ENCODE assay signal across 8 cellular contexts in the genomic region with DNA sequence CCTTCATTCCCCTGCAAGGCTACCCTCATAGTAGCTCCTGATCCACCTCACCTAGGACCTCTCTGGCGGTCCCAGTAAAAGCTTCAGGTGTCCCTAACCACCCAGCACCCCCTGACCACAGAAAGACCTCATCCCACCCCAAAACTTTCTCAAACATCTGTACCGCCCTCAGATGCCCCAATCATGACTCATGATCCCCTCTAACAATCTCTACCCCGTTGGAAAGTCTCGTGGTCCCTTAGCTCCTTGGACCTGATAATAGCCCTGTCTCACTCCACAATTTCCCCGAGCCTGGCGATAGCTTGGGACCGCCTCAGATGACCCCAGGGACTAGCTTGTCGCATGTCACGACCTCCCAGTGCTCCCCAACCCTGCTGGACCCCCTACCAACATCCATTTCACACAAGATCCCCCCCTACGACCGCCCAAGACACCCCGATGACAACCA. TPM values are rescaled to one million over a fixed set of nuclear protein-coding genes. Genes with fewer than 3 reads are reported as not detected.
A peak's percentile ranks its signal among the peaks of the same experiment; 100 is the strongest.
DNase-seq lines count a peak whose midpoint lies in the region; ATAC-seq and TF ChIP-seq lines count a peak whose summit lies in the region.

No MANE protein-coding gene starts in this region.

- H3K27ac ChIP-seq in SJCRH30 (peak overlapping the region; percentile 89), ovary (peak overlapping the region; percentile 71)

- H3K4me3 ChIP-seq in SJCRH30 (peak overlapping the region; percentile 74), epithelial cell of proximal tubule (ENCODE audit: low read depth, low read length) (peak overlapping the region; percentile 100), ovary (peak overlapping the region; percentile 70)

- H3K9me3 ChIP-seq in SJCRH30 (replicated peaks) (no peaks in the 10 kb centered on the region), ovary (no peaks in the 10 kb centered on the region)

- H3K27me3 ChIP-seq in SJCRH30 (no peaks in the 10 kb centered on the region), ovary (no peaks in the 10 kb centered on the region)

- no peak for ATAC-seq in GM18502 (IDR thresholded peaks at IDR 0.05; ENCODE audit: poor library complexity, unreplicated experiment)

- TF ChIP-seq CTCF in epithelial cell of proximal tubule (conservative IDR thresholded peaks at IDR 0.05; ENCODE audit: low read depth, low read length): no peak
- TF ChIP-seq CTCF in ovary (IDR thresholded peaks at IDR 0.05): no peak

- no peak for TF ChIP-seq EP300 in ovary (IDR thresholded peaks at IDR 0.05)

- H3K4me1 ChIP-seq in SJCRH30: peaks cover 5% of the 10 kb centered on the region; the same call in 1 of the 2 replicates
- peaks cover 3% of the 10 kb centered on the region for H3K4me1 ChIP-seq in ovary (ENCODE audit: insufficient read depth)

- peak; percentile 59 for DNase-seq in DMS 273 (lab: John Stamatoyannopoulos, UW; ENCODE audit: unreplicated experiment)
- DNase-seq in DMS 273 treated with DMSO at 0.1 percent for 48 hours (lab: John Stamatoyannopoulos, UW): no peak
- DNase-seq in SJCRH30: peak; percentile 21 to 42
- no peak for DNase-seq in epithelial cell of proximal tubule (ENCODE audit: low read depth)
- DNase-seq in ovary: no peak
- DNase-seq in NCI-H2227 treated with DMSO at 0.1 percent for 48 hours (lab: John Stamatoyannopoulos, UW): no peak
- no peak for DNase-seq in posterior vena cava (ENCODE audit: low spot score)

- no peak for TF ChIP-seq POLR2A in ovary (IDR thresholded peaks at IDR 0.05)

- intact Hi-C loops in ovary (cut with DNase I) (no loop called here), posterior vena cava (cut with DNase I) (no loop called here)

- H3K36me3 ChIP-seq in SJCRH30 (no peaks in the 10 kb centered on the region), ovary (no peaks in the 10 kb centered on the region)

- WGBS in ovary, 3 donors: 1 to 2% (median 2%) methylated on average over 12 of the region's 12 CpGs

RNA-seq across cellular contexts. Expression of a gene that starts 0.5 kb away (rescaled TPM):
- total RNA-seq in SJCRH30 (2014; rRNA removed; shearing (Covaris generic)): 245 and 307 TPM in 2 replicates
- total RNA-seq in epithelial cell of proximal tubule (246 and 384 TPM in 2 replicates), ovary (100 to 1,000 TPM; 169 to 352 (median 203) TPM), posterior vena cava (100 to 1,000 TPM; 161 to 193 TPM)
- polyA plus RNA-seq in ovary: 100 to 1,000 TPM in 1 of 2 donors, 1 to 10 TPM in 1; 3.9 to 315 TPM

RNA-seq across cellular contexts. Expression of a gene that starts 1.6 kb away (rescaled TPM):
- 0.94 and 1.3 TPM in 2 replicates for total RNA-seq in SJCRH30 (2014; rRNA removed; shearing (Covaris generic))
- 0.87 and 2.2 TPM in 2 replicates for total RNA-seq in epithelial cell of proximal tubule
- total RNA-seq in ovary: 1 to 10 TPM; 5.0 to 8.5 (median 7.0) TPM
- 1 to 10 TPM; 3.4 to 6.4 TPM for polyA plus RNA-seq in ovary
- total RNA-seq in posterior vena cava: 1 to 10 TPM; 2.4 to 5.0 TPM

RNA-seq across cellular contexts. Expression of a gene that starts 11.0 kb away (rescaled TPM):
- total RNA-seq in SJCRH30 (2014; rRNA removed; shearing (Covaris generic)): 0.73 and 1.9 TPM in 2 replicates
- total RNA-seq in epithelial cell of proximal tubule (4.2 and 10.5 TPM in 2 replicates), ovary (100 to 1,000 TPM in 1 of 7 donors, 10 to 100 TPM in 5, 1 to 10 TPM in 1; 7.0 to 313 (median 35.8) TPM), posterior vena cava (1 to 10 TPM; 3.8 to 8.5 TPM)
- polyA plus RNA-seq in ovary: 10 to 100 TPM in 1 of 2 donors, 1 to 10 TPM in 1; 1.7 to 12.4 TPM

RNA-seq across cellular contexts. Expression of a gene that starts 32.7 kb away (rescaled TPM):
- 0.61 and 0.94 TPM in 2 replicates for total RNA-seq in SJCRH30 (2014; rRNA removed; shearing (Covaris generic))
- total RNA-seq in epithelial cell of proximal tubule (not detected in 2 replicates), ovary (under 1 TPM in 3 of 7 donors, not detected in 4; 0.15 to 0.23 (median 0.22) TPM), posterior vena cava (not detected)
- not detected for polyA plus RNA-seq in ovary

RNA-seq across cellular contexts. Expression of a gene that starts 51.8 kb away (rescaled TPM):
- 21.9 and 23.9 TPM in 2 replicates for total RNA-seq in SJCRH30 (2014; rRNA removed; shearing (Covaris generic))
- total RNA-seq in epithelial cell of proximal tubule (1.4 and 5.4 TPM in 2 replicates), ovary (1 to 10 TPM in 1 of 7 donors, under 1 TPM in 4, not detected in 2; 0.11 to 1.8 (median 0.18) TPM), posterior vena cava (not detected)
- under 1 TPM in 1 of 2 donors, not detected in 1; 0.04 TPM for polyA plus RNA-seq in ovary

Comparison
In these comparisons a context has a peak if more than half of its experiments do, and no peak if none do; other contexts are left out.
1. DNase-seq: peak in DMS 273 (single experiment) and SJCRH30 (2 of 2); none in DMS 273 treated with DMSO at 0.1 percent for 48 hours (single experiment), epithelial cell of proximal tubule (single experiment), ovary (0 of 5), NCI-H2227 treated with DMSO at 0.1 percent for 48 hours (single experiment) and posterior vena cava (single experiment).
2. Peak in every context shown above with its lines, with median percentiles within 50 percentile points of each other: H3K4me3 ChIP-seq.